In the genomic region with DNA sequence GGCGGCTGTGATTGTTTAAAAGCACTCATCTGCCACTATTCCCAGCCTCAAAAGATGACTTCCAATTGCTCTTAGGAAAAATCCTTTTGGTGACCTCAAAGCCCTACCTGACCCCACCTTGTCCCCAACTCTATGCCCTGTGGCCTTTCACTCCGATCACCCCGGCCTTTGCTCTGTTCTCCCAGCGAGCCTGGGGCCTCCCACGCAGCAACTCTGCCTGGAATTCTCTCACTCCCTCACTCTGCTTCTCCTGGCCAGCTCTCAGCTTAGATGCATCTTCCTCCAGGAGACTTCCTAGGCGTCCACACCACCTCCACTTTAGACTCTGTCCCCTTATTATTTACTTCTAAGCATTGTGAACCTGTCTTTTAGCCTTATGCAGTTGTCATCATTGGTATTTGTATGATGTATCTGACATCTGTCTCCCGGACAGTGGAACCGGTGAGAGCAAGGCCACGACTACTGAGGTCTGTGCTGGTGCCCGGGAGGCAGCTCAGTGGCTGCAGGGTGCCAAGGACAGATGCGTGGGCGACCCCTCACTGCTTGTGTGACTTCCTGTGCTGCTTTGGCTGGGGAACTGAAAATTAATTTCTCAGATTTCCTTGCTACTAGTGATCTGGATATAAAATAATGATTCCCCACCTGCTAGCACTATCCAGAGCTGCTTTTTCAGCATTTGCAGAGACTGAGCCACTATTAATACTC, we compare ENCODE assay signal across 12 cellular contexts.
DNase-seq lines count a peak whose midpoint lies in the region; ATAC-seq and TF ChIP-seq lines count a peak whose summit lies in the region.
"Had no signal": no experiment of that assay in that cellular context is flagged by ENCODE, and none has a peak within 500 bp of the region (broad histone marks: within the 10 kb centered on the region; RNA-seq: fewer than 3 reads in every experiment).

No MANE protein-coding gene starts in this region.

- TF ChIP-seq EP300 in sigmoid colon (IDR thresholded peaks at IDR 0.05): no peak

- H3K4me3 Mint-ChIP-seq in activated CD4-positive, alpha-beta memory T cell treated with anti-CD3 and anti-CD28 coated beads, Interleukin-2, amount 10 ng/mL, durations not matched to agents 7 days and 5 days: no peak overlapping the region
- no peak overlapping the region for H3K4me3 Mint-ChIP-seq in mesothelial cell of epicardium

- 71 to 86% methylated on average over 12 of the region's 12 CpGs for WGBS in sigmoid colon, 2 donors

- H3K9me3 ChIP-seq in sigmoid colon: no peaks in the 10 kb centered on the region

- no peak for TF ChIP-seq POLR2A in sigmoid colon (IDR thresholded peaks at IDR 0.05)

- H3K4me1 ChIP-seq in sigmoid colon: peaks cover 0 to 20% (median 13%) of the 10 kb centered on the region in 4 donors

- CTCF ChIA-PET in activated CD4-positive, alpha-beta memory T cell treated with anti-CD3 and anti-CD28 coated beads, Interleukin-2, amount 10 ng/mL, durations not matched to agents 7 days and 5 days (lab: Charles Lee): interaction anchor here (0.9 to 2.6 kb wide), 2 partner anchors 22 to 81 kb away, joined by 3 to 7 read pairs; no protein-coding TSS in a partner anchor

- DNase-seq in CD1c-positive myeloid dendritic cell (ENCODE audit: extremely low spot score) (peak; percentile 80), mesothelial cell of epicardium (ENCODE audit: low spot score in 2 of 2, unreplicated experiment in 2 of 2) (no peak), NCI-H2171 treated with DMSO at 0.1 percent for 48 hours (lab: John Stamatoyannopoulos, UW) (no peak), sigmoid colon (no peak), hepatic stellate cell (ENCODE audit: low spot score) (no peak)
- DNase-seq in activated CD4-positive, alpha-beta memory T cell treated with anti-CD3 and anti-CD28 coated beads, Interleukin-2, amount 10 ng/mL, durations not matched to agents 7 days and 5 days: no peak
- DNase-seq: AML-193, left ventricle myocardium superior, NCI-H510A treated with DMSO at 0.1 percent for 48 hours had no signal

- ATAC-seq in GM19467 (IDR thresholded peaks at IDR 0.05; ENCODE audit: unreplicated experiment) (peak; percentile 32), HG03565 (IDR thresholded peaks at IDR 0.05; ENCODE audit: unreplicated experiment) (no peak)
- ATAC-seq: HCT116, left ventricle myocardium superior had no signal

- H3K27me3 ChIP-seq in sigmoid colon: no peaks in the 10 kb centered on the region

- peak overlapping the region; percentile 53 for H3K27ac Mint-ChIP-seq in activated CD4-positive, alpha-beta memory T cell treated with anti-CD3 and anti-CD28 coated beads, Interleukin-2, amount 10 ng/mL, durations not matched to agents 7 days and 5 days
- peak overlapping the region; percentile 84 for H3K27ac Mint-ChIP-seq in mesothelial cell of epicardium

- no peaks in the 10 kb centered on the region for H3K36me3 ChIP-seq in sigmoid colon

- H3K36me3 Mint-ChIP-seq in activated CD4-positive, alpha-beta memory T cell treated with anti-CD3 and anti-CD28 coated beads, Interleukin-2, amount 10 ng/mL, durations not matched to agents 7 days and 5 days (ENCODE audit: low read depth): peaks cover 48% of the 10 kb centered on the region
- no peaks in the 10 kb centered on the region for H3K36me3 Mint-ChIP-seq in mesothelial cell of epicardium

- no peaks in the 10 kb centered on the region for H3K9me3 Mint-ChIP-seq in activated CD4-positive, alpha-beta memory T cell treated with anti-CD3 and anti-CD28 coated beads, Interleukin-2, amount 10 ng/mL, durations not matched to agents 7 days and 5 days
- H3K9me3 Mint-ChIP-seq in mesothelial cell of epicardium: no peaks in the 10 kb centered on the region

- POLR2A ChIA-PET in activated CD4-positive, alpha-beta memory T cell treated with anti-CD3 and anti-CD28 coated beads, Interleukin-2, amount 10 ng/mL, durations not matched to agents 7 days and 5 days (lab: Charles Lee): interaction anchor here (1.0 to 7.6 kb wide), 4 partner anchors 17 to 38 kb away, joined by 3 to 95 read pairs (median 44); no protein-coding TSS in a partner anchor

- TF ChIP-seq CTCF in mesothelial cell of epicardium (IDR thresholded peaks at IDR 0.05; ENCODE audit: unreplicated experiment): no peak
- no peak for TF ChIP-seq CTCF in sigmoid colon (IDR thresholded peaks at IDR 0.05)

- intact Hi-C loops in sigmoid colon (cut with DNase I): no loop called here

- peaks cover 100% of the 10 kb centered on the region for H3K4me1 Mint-ChIP-seq in activated CD4-positive, alpha-beta memory T cell treated with anti-CD3 and anti-CD28 coated beads, Interleukin-2, amount 10 ng/mL, durations not matched to agents 7 days and 5 days
- H3K4me1 Mint-ChIP-seq in mesothelial cell of epicardium: peaks cover 86% of the 10 kb centered on the region

- H3K4me3 ChIP-seq in sigmoid colon: no peak overlapping the region

- no peak overlapping the region for H3K27ac ChIP-seq in sigmoid colon

- no peaks in the 10 kb centered on the region for H3K27me3 Mint-ChIP-seq in activated CD4-positive, alpha-beta memory T cell treated with anti-CD3 and anti-CD28 coated beads, Interleukin-2, amount 10 ng/mL, durations not matched to agents 7 days and 5 days
- H3K27me3 Mint-ChIP-seq in mesothelial cell of epicardium (ENCODE audit: low read depth): no peaks in the 10 kb centered on the region
